Comparison of ENCODE assay signal across 1 cellular context in genomic region chr19:55432355-55432959, GRCh38.
TF ChIP-seq lines count a peak whose summit lies in the region.

No MANE protein-coding gene starts in this region.

TF ChIP-seq in HCT116, 20 proteins besides CTCF, POLR2A, EP300 and RAD21 (continued from another document):
- no peak for TF ChIP-seq YY1 (IDR thresholded peaks at IDR 0.05; ENCODE audit: extremely low read depth, insufficient replicate concordance, low read depth, low read length)
- no peak for TF ChIP-seq JUND (IDR thresholded peaks at IDR 0.05)
- TF ChIP-seq ZFX (IDR thresholded peaks at IDR 0.05) = no peak
- no peak; the same call in 1 of the 2 replicates for TF ChIP-seq SP1 (IDR thresholded peaks at IDR 0.05; ENCODE audit: low read depth)
